8 cellular contexts compared by ENCODE assay signal in genomic region chr12:25384954-25385216, GRCh38.
A peak's percentile ranks its signal among the peaks of the same experiment; 100 is the strongest.
DNase-seq lines count a peak whose midpoint lies in the region; ATAC-seq and TF ChIP-seq lines count a peak whose summit lies in the region.

No MANE protein-coding gene starts in this region.

- TF ChIP-seq CTCF in heart right ventricle (IDR thresholded peaks at IDR 0.05) (no peak), breast epithelium (IDR thresholded peaks at IDR 0.05) (no peak), uterus (IDR thresholded peaks at IDR 0.05) (no peak)

- H3K27ac ChIP-seq in heart right ventricle (peak overlapping the region; percentile 95 to 100 (median 100)), breast epithelium (peak overlapping the region; percentile 98 to 99), mesodermal cell (ENCODE audit: low read depth, low read length, severe bottlenecking) (peak overlapping the region; percentile 100), uterus (peak overlapping the region; percentile 99 to 100)

- H3K4me3 ChIP-seq in heart right ventricle (peak overlapping the region; percentile 60 to 82 (median 68)), breast epithelium (peak overlapping the region; percentile 64 to 82 (median 74)), mesodermal cell (ENCODE audit: extremely low read depth, insufficient read depth, low read length, poor library complexity, severe bottlenecking) (peak overlapping the region; percentile 70), uterus (peak overlapping the region; percentile 60 to 85)

- H3K9me3 ChIP-seq in heart right ventricle (no peaks in the 10 kb centered on the region), breast epithelium (no peaks in the 10 kb centered on the region), mesodermal cell (ENCODE audit: control insufficient read depth, low read length) (no peaks in the 10 kb centered on the region), uterus (no peaks in the 10 kb centered on the region)

- intact Hi-C loops in heart right ventricle (cut with DNase I), result loop anchor here in 1 of 10 donors (5.0 kb wide), 1 partner anchor 138 kb away; no protein-coding TSS in a partner anchor
- intact Hi-C loops in left ventricle myocardium superior (cut with micrococcal nuclease), result no loop called here
- intact Hi-C loops in breast epithelium (cut with DNase I; ENCODE audit: low total_unique reads), result no loop called here
- intact Hi-C loops in uterus (cut with DNase I; ENCODE audit: low total_unique reads), result no loop called here

- ATAC-seq in heart right ventricle (no peak), left ventricle myocardium superior (no peak), HG03571 (IDR thresholded peaks at IDR 0.05; ENCODE audit: unreplicated experiment) (no peak), GM19397 (IDR thresholded peaks at IDR 0.05; ENCODE audit: unreplicated experiment) (no peak)

- H3K27me3 ChIP-seq in heart right ventricle (no peaks in the 10 kb centered on the region), breast epithelium (no peaks in the 10 kb centered on the region), uterus (no peaks in the 10 kb centered on the region)

- DNase-seq in heart right ventricle (no peak), left ventricle myocardium superior (no peak), breast epithelium (ENCODE audit: low spot score in 2 of 2) (no peak), uterus (no peak), A172 (ENCODE audit: low spot score) (no peak)

- no peak for TF ChIP-seq POLR2A in breast epithelium (IDR thresholded peaks at IDR 0.05)
- no peak for TF ChIP-seq POLR2A in uterus (IDR thresholded peaks at IDR 0.05)

- H3K36me3 ChIP-seq in heart right ventricle, result no peaks in the 10 kb centered on the region
- no peaks in the 10 kb centered on the region for H3K36me3 ChIP-seq in breast epithelium
- H3K36me3 ChIP-seq in mesodermal cell (ENCODE audit: control insufficient read depth, insufficient read depth, low read length), result no peaks in the 10 kb centered on the region
- H3K36me3 ChIP-seq in uterus, result no peaks in the 10 kb centered on the region

- H3K4me1 ChIP-seq in heart right ventricle (peaks cover 0 to 25% (median 8%) of the 10 kb centered on the region in 9 donors), breast epithelium (no peaks in the 10 kb centered on the region), mesodermal cell (ENCODE audit: control insufficient read depth, insufficient read depth, low read length, poor library complexity, severe bottlenecking) (peaks cover 7% of the 10 kb centered on the region), uterus (no peaks in the 10 kb centered on the region)

- WGBS in heart right ventricle, 2 donors, result 5 to 11% methylated on average over 9 of the region's 9 CpGs
- WGBS in mesodermal cell (ENCODE audit: insufficient coverage in 2 of 2), 2 experiments, result 12 to 27% methylated on average over 8 to 9 of the region's 9 CpGs
